ENCODE assay signal across 21 cellular contexts in the genomic region with DNA sequence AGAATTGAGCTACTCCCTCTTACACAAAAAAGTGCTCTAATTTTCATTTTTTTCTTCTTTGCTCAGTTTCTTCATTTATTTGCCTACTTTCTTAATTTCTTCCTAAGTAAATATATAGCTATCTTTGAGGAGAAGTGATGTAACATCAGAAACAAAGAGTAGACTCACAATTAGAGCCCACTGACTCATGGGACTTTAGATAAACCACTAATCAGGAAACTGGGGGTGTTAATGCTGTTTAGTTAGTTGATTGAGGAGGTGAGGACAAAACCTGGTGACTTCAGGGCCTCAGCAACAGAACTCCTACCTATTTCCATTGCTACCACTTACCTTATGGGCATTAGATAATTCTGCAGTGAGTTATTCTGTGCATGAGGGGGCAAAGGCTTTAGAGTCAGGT.
DNase-seq lines count a peak whose midpoint lies in the region; ATAC-seq, FAIRE-seq and TF ChIP-seq lines count a peak whose summit lies in the region.
"Had no signal": no experiment of that assay in that cellular context is flagged by ENCODE, and none has a peak within 500 bp of the region (broad histone marks: within the 10 kb centered on the region; RNA-seq: fewer than 3 reads in every experiment).

No MANE protein-coding gene starts in this region.

- no peak overlapping the region for H3K23ac ChIP-seq in mesendoderm (ENCODE audit: low read length)

- H4K8ac ChIP-seq in mesendoderm (ENCODE audit: low read depth, low read length) = no peak overlapping the region

- no peaks in the 10 kb centered on the region for H3K79me2 ChIP-seq in mesendoderm (ENCODE audit: control insufficient read depth, insufficient read depth, low read length)

- H3K56ac ChIP-seq in mesendoderm (ENCODE audit: low read length) = no peak overlapping the region

- no peak overlapping the region for H3K9ac ChIP-seq in mesendoderm (ENCODE audit: low read length)

- H3K9me3 Mint-ChIP-seq in activated naive CD4-positive, alpha-beta T cell treated with anti-CD3 and anti-CD28 coated beads, Interleukin-2, amount 50 U/mL, for 24 hours = no peaks in the 10 kb centered on the region
- H3K9me3 Mint-ChIP-seq: CD4-positive, alpha-beta T cell had no signal

- peaks cover 10% of the 10 kb centered on the region for H3K4me1 Mint-ChIP-seq in activated naive CD4-positive, alpha-beta T cell treated with anti-CD3 and anti-CD28 coated beads, Interleukin-2, amount 50 U/mL, for 24 hours

- no peak overlapping the region for H2BK15ac ChIP-seq in mesendoderm (replicated peaks; ENCODE audit: low read depth)

- intact Hi-C loops in body of pancreas (cut with DNase I) = no loop called here

- H3K9me3 ChIP-seq in body of pancreas = no peaks in the 10 kb centered on the region
- H3K9me3 ChIP-seq: Caco-2 had no signal

- no peak overlapping the region for H3K27ac ChIP-seq in mesendoderm (ENCODE audit: low read depth, low read length)
- H3K27ac ChIP-seq in body of pancreas = no peak overlapping the region

- no peak for TF ChIP-seq POLR2A in body of pancreas (IDR thresholded peaks at IDR 0.05)

- H3K36me3 ChIP-seq in bronchial epithelial cell (ENCODE audit: control insufficient read depth, insufficient read depth, low read length) (no peaks in the 10 kb centered on the region), mesendoderm (ENCODE audit: control insufficient read depth, insufficient read depth, low read length) (no peaks in the 10 kb centered on the region), body of pancreas (replicated peaks in 1 of 2; ENCODE audit: insufficient read depth in 1 of 2, low read depth in 2 of 2) (no peaks in the 10 kb centered on the region)

- H2BK5ac ChIP-seq in mesendoderm (ENCODE audit: low read length) = no peak overlapping the region

- TF ChIP-seq CTCF in bronchial epithelial cell (IDR thresholded peaks at IDR 0.05; ENCODE audit: insufficient read depth, low read length, severe bottlenecking) (no peak), body of pancreas (IDR thresholded peaks at IDR 0.05) (no peak)

- DNase-seq in activated naive CD4-positive, alpha-beta T cell (lab: John Stamatoyannopoulos, UW) = no peak
- DNase-seq in GM19239 (ENCODE audit: insufficient read length, low spot score) (no peak), bronchial epithelial cell (ENCODE audit: low read depth) (peak; percentile 70), mesendoderm (peak; percentile 56), NCI-H2107 treated with DMSO at 0.1 percent for 48 hours (lab: John Stamatoyannopoulos, UW; ENCODE audit: unreplicated experiment) (no peak), body of pancreas (no peak)
- DNase-seq: Caco-2; CD4-positive, alpha-beta T cell; DND-41; Karpas-422; MV-4-11; NCI-H1694 treated with DMSO at 0.1 percent for 48 hours; NCI-H2081 treated with DMSO at 0.1 percent for 48 hours; NCI-H446 treated with DMSO at 0.1 percent for 48 hours; NCI-H526 treated with DMSO at 0.1 percent for 48 hours; Right ventricle myocardium superior had no signal

- peaks cover 8% of the 10 kb centered on the region for H3K4me1 ChIP-seq in mesendoderm (ENCODE audit: control insufficient read depth, low read depth, low read length)
- H3K4me1 ChIP-seq in body of pancreas = no peaks in the 10 kb centered on the region

- H3K4me2 ChIP-seq in mesendoderm (ENCODE audit: low read length) = no peak overlapping the region

- H3K18ac ChIP-seq in mesendoderm (ENCODE audit: low read length) = no peak overlapping the region

- H3K79me1 ChIP-seq in mesendoderm (ENCODE audit: low read length) = no peaks in the 10 kb centered on the region

- H3K4me3 ChIP-seq in bronchial epithelial cell (ENCODE audit: low read depth, low read length) (no peak overlapping the region), mesendoderm (ENCODE audit: low read length) (no peak overlapping the region), body of pancreas (no peak overlapping the region)
- H3K4me3 ChIP-seq: GM12878 had no signal

- peak; percentile 37 for FAIRE-seq in GM19239 (lab: Jason Lieb, UNC)
- FAIRE-seq in bronchial epithelial cell (lab: Jason Lieb, UNC) = no peak
- FAIRE-seq: GM12878, H1 had no signal

- peak overlapping the region; percentile 3 for H3K27ac Mint-ChIP-seq in activated naive CD4-positive, alpha-beta T cell treated with anti-CD3 and anti-CD28 coated beads, Interleukin-2, amount 50 U/mL, for 24 hours
- H3K27ac Mint-ChIP-seq: CD4-positive, alpha-beta T cell had no signal

- ATAC-seq in body of pancreas (no peak), GM19324 (IDR thresholded peaks at IDR 0.05; ENCODE audit: low FRiP score, unreplicated experiment) (no peak)
- ATAC-seq: GM12878, HCT116 had no signal

- H3K4ac ChIP-seq in mesendoderm (ENCODE audit: low read depth, low read length) = no peak overlapping the region

- no peak overlapping the region for H4K5ac ChIP-seq in mesendoderm (ENCODE audit: low read length)

- peaks cover 2% of the 10 kb centered on the region for H3K36me3 Mint-ChIP-seq in activated naive CD4-positive, alpha-beta T cell treated with anti-CD3 and anti-CD28 coated beads, Interleukin-2, amount 50 U/mL, for 24 hours

- H2BK120ac ChIP-seq in mesendoderm (ENCODE audit: low read depth, low read length) = no peak overlapping the region

- H2AK5ac ChIP-seq in mesendoderm (ENCODE audit: low read length) = no peak overlapping the region

- no peaks in the 10 kb centered on the region for H3K27me3 Mint-ChIP-seq in activated naive CD4-positive, alpha-beta T cell treated with anti-CD3 and anti-CD28 coated beads, Interleukin-2, amount 50 U/mL, for 24 hours
- H3K27me3 Mint-ChIP-seq: CD4-positive, alpha-beta T cell had no signal

- H3K27me3 ChIP-seq in bronchial epithelial cell (ENCODE audit: control insufficient read depth, insufficient read depth, low read length) = no peaks in the 10 kb centered on the region
- no peaks in the 10 kb centered on the region for H3K27me3 ChIP-seq in mesendoderm (ENCODE audit: insufficient read depth, low read length, poor library complexity)
- H3K27me3 ChIP-seq in body of pancreas = no peaks in the 10 kb centered on the region

- H3K4me3 Mint-ChIP-seq in activated naive CD4-positive, alpha-beta T cell treated with anti-CD3 and anti-CD28 coated beads, Interleukin-2, amount 50 U/mL, for 24 hours = no peak overlapping the region
- H3K4me3 Mint-ChIP-seq: CD4-positive, alpha-beta T cell had no signal

Comparison
In these comparisons a context has a peak if more than half of its experiments do, and no peak if none do; other contexts are left out.
1. DNase-seq: peak in bronchial epithelial cell (single experiment) and mesendoderm (single experiment); none in activated naive CD4-positive, alpha-beta T cell (0 of 4), GM19239 (single experiment), NCI-H2107 treated with DMSO at 0.1 percent for 48 hours (single experiment) and body of pancreas (0 of 4).